ENCODE assay signal across 8 cellular contexts in the genomic region with DNA sequence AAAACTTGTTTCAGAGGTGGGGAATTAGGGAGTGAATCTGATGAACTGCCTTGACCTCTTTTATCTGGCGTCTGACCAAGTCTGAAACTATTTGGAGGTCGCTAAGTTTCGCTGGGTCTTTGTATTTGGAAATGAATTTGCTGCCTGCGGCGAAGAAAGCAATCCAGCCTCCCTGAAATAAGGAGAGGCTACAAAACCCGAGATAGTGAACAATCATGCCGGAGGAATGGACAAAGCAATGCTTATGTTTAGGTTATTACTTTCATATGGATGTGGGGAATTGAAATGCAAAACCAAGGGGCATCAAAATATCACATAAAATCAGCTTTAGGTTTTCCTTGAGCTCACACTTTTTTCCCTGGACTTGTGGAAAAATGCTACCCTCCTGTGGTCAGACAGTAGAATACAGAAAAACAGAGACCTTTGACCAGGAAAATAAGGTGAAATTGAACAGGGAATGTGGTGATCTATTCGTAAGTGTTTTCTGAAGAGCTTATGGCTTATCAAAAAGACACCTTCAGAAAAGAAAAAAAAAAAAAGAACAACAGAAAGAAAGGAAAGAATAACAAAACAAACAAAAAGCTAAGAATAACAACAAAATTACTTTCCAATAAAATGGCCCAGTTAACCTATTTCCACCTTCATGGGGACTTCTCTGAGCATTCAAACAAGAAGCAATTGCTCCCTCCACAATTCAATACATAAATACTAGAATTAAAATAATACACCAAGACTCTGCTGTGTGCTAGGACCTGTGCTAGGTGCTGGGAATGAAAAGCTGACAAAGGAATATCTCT.
DNase-seq lines count a peak whose midpoint lies in the region; ATAC-seq and TF ChIP-seq lines count a peak whose summit lies in the region.

No MANE protein-coding gene starts in this region.

- H3K4me1 ChIP-seq in ovary (ENCODE audit: insufficient read depth): peaks cover 1% of the 10 kb centered on the region

- ATAC-seq in GM18520 (IDR thresholded peaks at IDR 0.05; ENCODE audit: unreplicated experiment): no peak
- ATAC-seq in HG03135 (IDR thresholded peaks at IDR 0.05; ENCODE audit: unreplicated experiment): no peak

- intact Hi-C loops in ovary (cut with DNase I): loop anchor here in 3 of 4 donors (5.0 kb wide), 2 partner anchors 346 to 356 kb away; no protein-coding TSS in a partner anchor

- H3K27ac ChIP-seq in C4-2B (no peak overlapping the region), ovary (peak overlapping the region in 1 of 2 donors; percentile 63)

- DNase-seq in HT1080 (ENCODE audit: low read depth) (peak; percentile 48), OCI-M1 (lab: John Stamatoyannopoulos, UW) (peak; percentile 35), erythroblast (lab: John Stamatoyannopoulos, UW) (peak; percentile 34 to 42), ovary (peak in 1 of 5 donors; percentile 19)
- no peak for DNase-seq in stimulated activated CD4-positive, alpha-beta T cell treated with anti-CD3 and anti-CD28 coated beads, Interleukin-4, amount 100 ng/mL, for 4 hours

- no peaks in the 10 kb centered on the region for H3K27me3 ChIP-seq in ovary

- no peaks in the 10 kb centered on the region for H3K36me3 ChIP-seq in ovary

- 2 to 6% (median 5%) methylated on average over 8 of the region's 8 CpGs for WGBS in ovary, 3 donors

- H3K4me3 ChIP-seq in ovary: peak overlapping the region; percentile 16

- no peaks in the 10 kb centered on the region for H3K9me3 ChIP-seq in ovary

- TF ChIP-seq EP300 in ovary (IDR thresholded peaks at IDR 0.05): no peak

- TF ChIP-seq POLR2A in erythroblast (IDR thresholded peaks at IDR 0.05; ENCODE audit: low read length) (no peak), ovary (IDR thresholded peaks at IDR 0.05) (no peak)

- TF ChIP-seq CTCF in C4-2B (conservative IDR thresholded peaks at IDR 0.05) (peak; percentile 79), ovary (IDR thresholded peaks at IDR 0.05) (peak; percentile 40 to 68 (median 59))

Comparison
In these comparisons a context has a peak if more than half of its experiments do, and no peak if none do; other contexts are left out.
1. DNase-seq: peak in HT1080 (single experiment), OCI-M1 (single experiment) and erythroblast (2 of 2); none in stimulated activated CD4-positive, alpha-beta T cell treated with anti-CD3 and anti-CD28 coated beads, Interleukin-4, amount 100 ng/mL, for 4 hours (0 of 2).